Comparison of ENCODE assay signal across 11 cellular contexts in the genomic region with DNA sequence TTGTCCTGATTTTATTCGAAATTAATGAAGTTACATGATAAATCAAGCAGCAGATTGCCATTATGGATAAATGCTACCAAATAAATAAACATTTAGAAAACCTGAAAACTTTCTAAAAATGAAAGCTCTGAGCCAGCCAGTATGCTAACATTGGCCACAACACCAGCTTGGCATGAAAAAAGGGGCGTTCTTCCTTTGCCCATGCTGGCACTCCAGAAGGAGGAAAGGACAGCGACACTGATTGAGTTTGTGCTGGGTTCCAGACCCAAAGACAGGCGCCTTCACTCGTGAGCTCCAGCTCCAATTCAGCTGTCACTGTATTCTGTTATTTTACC. TPM values are rescaled to one million over a fixed set of nuclear protein-coding genes. Genes with fewer than 3 reads are reported as not detected.
DNase-seq lines count a peak whose midpoint lies in the region; ATAC-seq and TF ChIP-seq lines count a peak whose summit lies in the region.
"Had no signal": no experiment of that assay in that cellular context is flagged by ENCODE, and none has a peak within 500 bp of the region (broad histone marks: within the 10 kb centered on the region; RNA-seq: fewer than 3 reads in every experiment).

No MANE protein-coding gene starts in this region.

- H3K4me3 ChIP-seq in right lobe of liver (peak overlapping the region; percentile 2 to 28 (median 26)), thyroid gland (replicated peaks in 1 of 3) (no peak overlapping the region)
- H3K4me3 ChIP-seq: cardiac muscle cell had no signal

- H3K27me3 ChIP-seq in right lobe of liver = no peaks in the 10 kb centered on the region
- H3K27me3 ChIP-seq in thyroid gland = no peaks in the 10 kb centered on the region

- POLR2A ChIA-PET in activated CD4-positive, alpha-beta T cell treated with anti-CD3 and anti-CD28 coated beads, Interleukin-2, amount 10 ng/mL, durations not matched to agents 7 days and 5 days (lab: Charles Lee) = no interaction called here
- POLR2A ChIA-PET in activated B cell treated with CpG ODN at 0.5 μM for 24 hours (lab: Charles Lee) = no interaction called here

- peak overlapping the region; percentile 63 to 84 (median 70) for H3K27ac ChIP-seq in right lobe of liver
- peak overlapping the region in 2 of 3 donors; percentile 49 to 60 for H3K27ac ChIP-seq in thyroid gland
- H3K27ac ChIP-seq: cardiac muscle cell had no signal

- CTCF ChIA-PET in activated CD4-positive, alpha-beta T cell treated with anti-CD3 and anti-CD28 coated beads, Interleukin-2, amount 10 ng/mL, durations not matched to agents 7 days and 5 days (lab: Charles Lee) = interaction anchor here (0.8 to 1.6 kb wide), 3 partner anchors 10 to 102 kb away, joined by 3 to 6 read pairs (median 3); no protein-coding TSS in a partner anchor
- CTCF ChIA-PET in activated B cell treated with CpG ODN at 0.5 μM for 24 hours (lab: Charles Lee) = no interaction called here

- H3K36me3 ChIP-seq in right lobe of liver (no peaks in the 10 kb centered on the region), thyroid gland (no peaks in the 10 kb centered on the region)
- H3K36me3 ChIP-seq: cardiac muscle cell had no signal

- H3K4me3 Mint-ChIP-seq in activated CD4-positive, alpha-beta T cell treated with anti-CD3 and anti-CD28 coated beads, Interleukin-2, amount 10 ng/mL, durations not matched to agents 7 days and 5 days = peak overlapping the region; percentile 78
- H3K4me3 Mint-ChIP-seq in activated B cell treated with CpG ODN at 0.5 μM for 24 hours = no peak overlapping the region

- no peak for ATAC-seq in activated B cell treated with CpG ODN at 0.5 μM for 24 hours (ENCODE audit: low read depth)
- peak; percentile 39 to 64 (median 59) for ATAC-seq in right lobe of liver

- no peak for TF ChIP-seq CTCF in activated B cell treated with CpG ODN at 0.5 μM for 24 hours (IDR thresholded peaks at IDR 0.05)
- TF ChIP-seq CTCF in right lobe of liver (IDR thresholded peaks at IDR 0.05) = peak in 2 of 4 donors; percentile 2 to 8
- TF ChIP-seq CTCF in thyroid gland (IDR thresholded peaks at IDR 0.05) = peak in 1 of 6 experiments; percentile 16

- peaks cover 61% of the 10 kb centered on the region for H3K4me1 Mint-ChIP-seq in activated CD4-positive, alpha-beta T cell treated with anti-CD3 and anti-CD28 coated beads, Interleukin-2, amount 10 ng/mL, durations not matched to agents 7 days and 5 days
- peaks cover 58% of the 10 kb centered on the region for H3K4me1 Mint-ChIP-seq in activated B cell treated with CpG ODN at 0.5 μM for 24 hours

- H3K9me3 Mint-ChIP-seq in activated CD4-positive, alpha-beta T cell treated with anti-CD3 and anti-CD28 coated beads, Interleukin-2, amount 10 ng/mL, durations not matched to agents 7 days and 5 days = no peaks in the 10 kb centered on the region
- H3K9me3 Mint-ChIP-seq in activated B cell treated with CpG ODN at 0.5 μM for 24 hours = no peaks in the 10 kb centered on the region

- peak overlapping the region; percentile 93 for H3K27ac Mint-ChIP-seq in activated CD4-positive, alpha-beta T cell treated with anti-CD3 and anti-CD28 coated beads, Interleukin-2, amount 10 ng/mL, durations not matched to agents 7 days and 5 days
- H3K27ac Mint-ChIP-seq in activated B cell treated with CpG ODN at 0.5 μM for 24 hours = peak overlapping the region; percentile 67

- TF ChIP-seq POLR2A in right lobe of liver (IDR thresholded peaks at IDR 0.05) (no peak), thyroid gland (IDR thresholded peaks at IDR 0.05) (no peak)

- no peak for DNase-seq in activated CD4-positive, alpha-beta T cell treated with anti-CD3 and anti-CD28 coated beads, Interleukin-2, amount 10 ng/mL, durations not matched to agents 7 days and 5 days
- no peak for DNase-seq in activated CD4-positive, alpha-beta T cell treated with anti-CD3 and anti-CD28 coated beads, Interleukin-2, amount 50 U/mL, for 48 hours
- DNase-seq in activated B cell treated with CpG ODN at 0.5 μM for 24 hours (no peak), right lobe of liver (peak in 2 of 3 donors; percentile 64 to 80), thyroid gland (no peak), NCI-H187 (lab: John Stamatoyannopoulos, UW) (no peak), 8988T (no peak), GM19238 (ENCODE audit: insufficient read length, low spot score) (no peak)
- DNase-seq: NCI-H2171, Right ventricle myocardium superior had no signal

- intact Hi-C loops in activated B cell treated with CpG ODN at 0.5 μM for 24 hours (cut with micrococcal nuclease) (no loop called here), right lobe of liver (cut with DNase I) (no loop called here), thyroid gland (cut with DNase I) (no loop called here)

- 17% methylated on average over 5 of the region's 5 CpGs for WGBS in right lobe of liver (ENCODE audit: insufficient coverage, low coverage, low lambda C conversion rate, missing lambda C conversion rate)
- WGBS in thyroid gland, 2 donors = 76 to 83% methylated on average over 5 of the region's 5 CpGs

- H3K4me1 ChIP-seq in right lobe of liver (peaks cover 0 to 62% (median 16%) of the 10 kb centered on the region in 4 donors), thyroid gland (peaks cover 40 to 48% of the 10 kb centered on the region in 2 donors)

- peaks cover 21% of the 10 kb centered on the region for H3K36me3 Mint-ChIP-seq in activated CD4-positive, alpha-beta T cell treated with anti-CD3 and anti-CD28 coated beads, Interleukin-2, amount 10 ng/mL, durations not matched to agents 7 days and 5 days (ENCODE audit: low read depth)
- peaks cover 8% of the 10 kb centered on the region for H3K36me3 Mint-ChIP-seq in activated B cell treated with CpG ODN at 0.5 μM for 24 hours (ENCODE audit: low read depth)

- H3K9me3 ChIP-seq in right lobe of liver (no peaks in the 10 kb centered on the region), thyroid gland (no peaks in the 10 kb centered on the region)

- no peaks in the 10 kb centered on the region for H3K27me3 Mint-ChIP-seq in activated CD4-positive, alpha-beta T cell treated with anti-CD3 and anti-CD28 coated beads, Interleukin-2, amount 10 ng/mL, durations not matched to agents 7 days and 5 days
- H3K27me3 Mint-ChIP-seq in activated B cell treated with CpG ODN at 0.5 μM for 24 hours = no peaks in the 10 kb centered on the region

RNA-seq across cellular contexts. Expression of a gene that starts 5.1 kb away (rescaled TPM):
- 10 to 100 TPM; 30.1 to 35.0 TPM for total RNA-seq in activated CD4-positive, alpha-beta T cell treated with anti-CD3 and anti-CD28 coated beads, Interleukin-2, amount 10 ng/mL, durations not matched to agents 7 days and 5 days
- total RNA-seq in activated B cell treated with CpG ODN at 0.5 μM for 24 hours (20.8 and 25.8 TPM in 2 replicates), right lobe of liver (10 to 100 TPM; 17.4 to 48.5 (median 33.8) TPM), thyroid gland (10 to 100 TPM; 15.0 to 22.1 (median 18.7) TPM)

RNA-seq across cellular contexts. Expression of a gene that starts 57.4 kb away (rescaled TPM):
- 1 to 10 TPM in 1 of 2 experiments, not detected in 1; 2.8 TPM for total RNA-seq in activated CD4-positive, alpha-beta T cell treated with anti-CD3 and anti-CD28 coated beads, Interleukin-2, amount 10 ng/mL, durations not matched to agents 7 days and 5 days
- total RNA-seq in activated B cell treated with CpG ODN at 0.5 μM for 24 hours (0.83 and 1.6 TPM in 2 replicates), right lobe of liver (1 to 10 TPM in 3 of 6 experiments, under 1 TPM in 1, not detected in 2; 0.59 to 9.9 (median 5.7) TPM), thyroid gland (1 to 10 TPM; 4.0 to 7.0 (median 6.7) TPM)
- total RNA-seq: cardiac muscle cell had no signal

Comparison
In these comparisons a context has a peak if more than half of its experiments do, and no peak if none do; other contexts are left out.
1. DNase-seq: peak in right lobe of liver (2 of 3); none in activated CD4-positive, alpha-beta T cell treated with anti-CD3 and anti-CD28 coated beads, Interleukin-2, amount 10 ng/mL, durations not matched to agents 7 days and 5 days (single experiment), activated CD4-positive, alpha-beta T cell treated with anti-CD3 and anti-CD28 coated beads, Interleukin-2, amount 50 U/mL, for 48 hours (0 of 2), activated B cell treated with CpG ODN at 0.5 μM for 24 hours (single experiment), thyroid gland (0 of 2), NCI-H187 (0 of 2), 8988T (single experiment) and GM19238 (single experiment).
2. H3K4me3 ChIP-seq: peak in right lobe of liver (3 of 3); none in thyroid gland (0 of 3).